ENCODE assay signal across 8 cellular contexts in the genomic region with DNA sequence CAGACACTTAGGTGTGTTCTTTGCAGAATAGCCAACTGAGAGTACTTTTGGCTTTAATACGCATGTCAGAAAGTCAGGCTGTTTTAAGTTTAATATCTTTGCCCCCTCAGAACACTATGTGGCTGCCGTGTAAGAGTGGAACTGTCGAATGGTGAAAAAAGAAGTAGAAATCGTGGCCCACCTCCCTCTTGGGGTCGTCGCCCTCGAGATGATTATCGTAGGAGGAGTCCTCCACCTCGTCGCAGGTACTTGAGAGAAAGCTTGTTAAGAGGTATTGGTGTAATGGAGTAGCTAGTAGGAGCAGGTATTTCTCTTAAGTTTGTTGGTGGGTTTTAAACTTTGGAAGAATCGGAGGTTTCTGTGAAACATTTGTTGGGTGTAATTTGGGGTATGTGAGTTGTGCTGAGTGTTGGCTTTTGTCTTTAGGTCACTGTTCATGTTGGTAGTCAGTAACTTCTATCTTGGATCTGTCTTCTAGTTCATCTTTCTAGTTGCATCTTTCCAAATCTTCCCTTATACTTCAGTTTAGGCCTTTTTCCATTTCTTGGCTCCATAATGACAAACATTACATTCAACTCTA. TPM values are rescaled to one million over a fixed set of nuclear protein-coding genes. Genes with fewer than 3 reads are reported as not detected.
DNase-seq lines count a peak whose midpoint lies in the region; TF ChIP-seq lines count a peak whose summit lies in the region.

No MANE protein-coding gene starts in this region.

- DNase-seq in BJ (ENCODE audit: low read depth) (no peak), NAMALWA (ENCODE audit: low spot score) (peak; percentile 20), neural crest cell (ENCODE audit: low read depth, low spot score) (no peak), globus pallidus (ENCODE audit: low spot score) (no peak), GM19240 (ENCODE audit: insufficient read length, low spot score) (no peak), 8988T (no peak), NCI-H226 (no peak)
- no peak for DNase-seq in effector memory CD4-positive, alpha-beta T cell

- no peaks in the 10 kb centered on the region for H3K9me3 Mint-ChIP-seq in neural crest cell

- peak overlapping the region; percentile 98 for H3K27ac ChIP-seq in effector memory CD4-positive, alpha-beta T cell (ENCODE audit: insufficient read depth, low read length, poor library complexity, severe bottlenecking)

- H3K36me3 Mint-ChIP-seq in neural crest cell (ENCODE audit: low read depth): peaks cover 59% of the 10 kb centered on the region

- peaks cover 73% of the 10 kb centered on the region for H3K4me1 Mint-ChIP-seq in neural crest cell

- H3K36me3 ChIP-seq in BJ (ENCODE audit: control insufficient read depth, insufficient read depth, low read length): peaks cover 30% of the 10 kb centered on the region
- peaks cover 73% of the 10 kb centered on the region for H3K36me3 ChIP-seq in effector memory CD4-positive, alpha-beta T cell (ENCODE audit: control insufficient read depth, insufficient read depth, low read length)

- POLR2A ChIA-PET in BJ (lab: Charles Lee): interaction anchor here (0.5 to 1.3 kb wide), 2 partner anchors 8 to 19 kb away, joined by 4 to 24 read pairs; no protein-coding TSS in a partner anchor

- no peak overlapping the region for H3K27ac Mint-ChIP-seq in neural crest cell (ENCODE audit: unreplicated experiment)

- CTCF ChIA-PET in BJ (lab: Yijun Ruan, JAX): interaction anchor here (1.3 to 1.4 kb wide), 2 partner anchors 16 to 25 kb away, joined by 3 to 5 read pairs; no protein-coding TSS in a partner anchor

- peak overlapping the region; percentile 90 for H3K4me3 ChIP-seq in BJ (ENCODE audit: low read depth, low read length)
- H3K4me3 ChIP-seq in effector memory CD4-positive, alpha-beta T cell (ENCODE audit: insufficient read depth, low read depth, low read length, poor library complexity, severe bottlenecking): peak overlapping the region; percentile 19

- H3K27me3 Mint-ChIP-seq in neural crest cell (ENCODE audit: low read depth): peaks cover 40% of the 10 kb centered on the region

- H3K27me3 ChIP-seq in BJ (ENCODE audit: control insufficient read depth, insufficient read depth, low read length): no peaks in the 10 kb centered on the region
- H3K27me3 ChIP-seq in effector memory CD4-positive, alpha-beta T cell (replicated peaks; ENCODE audit: control insufficient read depth, insufficient read depth, low read length, poor library complexity, severe bottlenecking): no peaks in the 10 kb centered on the region

- TF ChIP-seq CTCF in BJ (IDR thresholded peaks at IDR 0.05; ENCODE audit: insufficient read depth, low read depth, low read length) (no peak), neural crest cell (conservative IDR thresholded peaks at IDR 0.05) (no peak)

- H3K9me3 ChIP-seq in effector memory CD4-positive, alpha-beta T cell (ENCODE audit: control insufficient read depth, low read length): no peaks in the 10 kb centered on the region

- H3K4me1 ChIP-seq in effector memory CD4-positive, alpha-beta T cell (ENCODE audit: control insufficient read depth, insufficient read depth, low read length, poor library complexity, severe bottlenecking): peaks cover 57% of the 10 kb centered on the region

- H3K4me3 Mint-ChIP-seq in neural crest cell: peak overlapping the region; percentile 97

RNA-seq across cellular contexts. Expression of a gene that starts 4.7 kb away (rescaled TPM):
- polyA plus RNA-seq in BJ (2011; rRNA removed): 177 and 292 TPM in 2 replicates
- 91.0 and 134 TPM in 2 replicates for polyA minus RNA-seq in BJ (2011; rRNA and poly(A)+ RNA removed)
- 611 and 636 TPM in 2 replicates for total RNA-seq in neural crest cell

RNA-seq across cellular contexts. Expression of a gene that starts 51.5 kb away (rescaled TPM):
- 22.1 and 37.3 TPM in 2 replicates for polyA plus RNA-seq in BJ (2011; rRNA removed)
- polyA minus RNA-seq in BJ (2011; rRNA and poly(A)+ RNA removed): 15.0 and 19.1 TPM in 2 replicates
- total RNA-seq in neural crest cell: 26.8 and 27.7 TPM in 2 replicates
